8 cellular contexts compared by ENCODE assay signal in the genomic region with DNA sequence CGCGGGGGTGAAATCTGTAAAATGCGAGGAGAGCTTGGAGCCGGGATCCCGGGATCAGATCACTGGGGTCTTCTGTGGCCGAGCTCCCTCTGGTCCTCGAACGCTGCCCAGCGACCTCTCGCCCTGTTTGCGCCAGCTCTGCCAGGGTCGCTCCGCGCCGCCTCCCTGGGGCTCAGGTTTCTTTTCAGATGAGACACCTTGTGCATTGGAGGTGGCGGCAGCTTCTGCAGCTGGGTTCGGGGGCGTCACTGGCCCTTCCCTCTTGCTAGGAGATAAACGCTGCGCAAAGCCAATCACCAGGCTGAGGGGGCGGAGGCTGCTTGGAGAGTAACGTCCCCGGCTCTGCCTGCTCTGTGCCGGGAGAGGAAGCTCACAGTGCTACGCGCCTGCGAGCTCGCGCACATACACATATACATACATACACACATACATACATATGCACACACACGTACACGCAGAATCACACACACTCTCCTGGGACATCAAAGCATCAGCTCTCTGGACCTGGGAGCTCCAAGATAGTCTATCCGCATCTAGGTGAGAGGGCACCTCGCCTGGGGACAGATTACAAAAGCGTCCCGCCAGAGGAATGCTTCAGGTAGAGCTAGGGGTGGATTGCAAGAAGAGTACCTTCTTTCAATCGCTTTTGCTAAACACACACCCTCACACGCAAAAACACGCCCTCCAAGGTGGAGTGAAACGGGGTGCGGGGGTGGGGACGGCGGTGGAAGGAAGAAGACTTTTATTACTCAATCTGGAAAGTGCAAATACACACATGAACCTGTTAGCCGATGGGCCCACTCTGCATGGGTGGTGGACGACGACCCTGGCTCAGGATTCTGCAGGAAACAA. TPM values are rescaled to one million over a fixed set of nuclear protein-coding genes. Genes with fewer than 3 reads are reported as not detected.
DNase-seq lines count a peak whose midpoint lies in the region; ATAC-seq and TF ChIP-seq lines count a peak whose summit lies in the region.

A gene with protein sequence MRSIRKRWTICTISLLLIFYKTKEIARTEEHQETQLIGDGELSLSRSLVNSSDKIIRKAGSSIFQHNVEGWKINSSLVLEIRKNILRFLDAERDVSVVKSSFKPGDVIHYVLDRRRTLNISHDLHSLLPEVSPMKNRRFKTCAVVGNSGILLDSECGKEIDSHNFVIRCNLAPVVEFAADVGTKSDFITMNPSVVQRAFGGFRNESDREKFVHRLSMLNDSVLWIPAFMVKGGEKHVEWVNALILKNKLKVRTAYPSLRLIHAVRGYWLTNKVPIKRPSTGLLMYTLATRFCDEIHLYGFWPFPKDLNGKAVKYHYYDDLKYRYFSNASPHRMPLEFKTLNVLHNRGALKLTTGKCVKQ (minus strand): TSS at position 247 of the 852 bp plus-strand sequence. CDS start 327 bp downstream, outside the sequence.

- H3K4me3 Mint-ChIP-seq in activated naive CD8-positive, alpha-beta T cell treated with anti-CD3 and anti-CD28 coated beads, Interleukin-2, amount 10 ng/mL, durations not matched to agents 7 days and 5 days, result peak within 1 kb of the TSS; percentile 95
- peak within 1 kb of the TSS; percentile 74 for H3K4me3 Mint-ChIP-seq in progenitor cell of endocrine pancreas (ENCODE audit: low read depth)
- H3K4me3 Mint-ChIP-seq in type B pancreatic cell, result peak within 1 kb of the TSS; percentile 91

- H2AFZ ChIP-seq in GM23248, result peak within 1 kb of the TSS; percentile 84
- peak within 1 kb of the TSS; percentile 54 for H2AFZ ChIP-seq in MM.1S (ENCODE audit: low read length)

- H3K4me3 ChIP-seq in GM23248 (peak within 1 kb of the TSS; percentile 72), MM.1S (ENCODE audit: low read length) (peak within 1 kb of the TSS; percentile 87), left ventricle myocardium inferior (peak within 1 kb of the TSS; percentile 70)

- in situ Hi-C loops in GM23248 (cut with MboI), result no loop called here

- H3K79me2 ChIP-seq in GM23248 (ENCODE audit: insufficient read depth) (no peaks in the 10 kb centered on the region), MM.1S (ENCODE audit: low read length) (peaks cover 45% of the 10 kb centered on the region)

- intact Hi-C loops in left ventricle myocardium inferior (cut with micrococcal nuclease), result loop anchor here (10.0 kb wide), 1 partner anchor 48 kb away; no protein-coding TSS in a partner anchor

- peak within 1 kb of the TSS; percentile 97 for H3K27ac Mint-ChIP-seq in activated naive CD8-positive, alpha-beta T cell treated with anti-CD3 and anti-CD28 coated beads, Interleukin-2, amount 10 ng/mL, durations not matched to agents 7 days and 5 days
- H3K27ac Mint-ChIP-seq in progenitor cell of endocrine pancreas (peak within 1 kb of the TSS; percentile 34), type B pancreatic cell (peak within 1 kb of the TSS; percentile 81)

- H4K20me1 ChIP-seq in GM23248 (ENCODE audit: insufficient read depth), result no peaks in the 10 kb centered on the region
- no peaks in the 10 kb centered on the region for H4K20me1 ChIP-seq in MM.1S (ENCODE audit: insufficient read depth, low read length)

- H3K9ac ChIP-seq in GM23248 (no peak within 1 kb of the TSS), MM.1S (ENCODE audit: low read length) (peak within 1 kb of the TSS; percentile 87)

- no peaks in the 10 kb centered on the region for H3K9me3 ChIP-seq in GM23248 (ENCODE audit: low read depth)
- H3K9me3 ChIP-seq in MM.1S (replicated peaks; ENCODE audit: insufficient read depth, low read length), result no peaks in the 10 kb centered on the region
- H3K9me3 ChIP-seq in left ventricle myocardium inferior (replicated peaks), result no peaks in the 10 kb centered on the region

- POLR2A ChIA-PET in activated naive CD8-positive, alpha-beta T cell treated with anti-CD3 and anti-CD28 coated beads, Interleukin-2, amount 10 ng/mL, durations not matched to agents 7 days and 5 days (lab: Charles Lee), result interaction anchor here (0.7 to 5.5 kb wide), 19 partner anchors 10 to 368 kb away, joined by 3 to 72 read pairs (median 4); partner anchors contain the start of gene FAM174A

- peaks cover 28% of the 10 kb centered on the region for H3K4me1 Mint-ChIP-seq in activated naive CD8-positive, alpha-beta T cell treated with anti-CD3 and anti-CD28 coated beads, Interleukin-2, amount 10 ng/mL, durations not matched to agents 7 days and 5 days
- H3K4me1 Mint-ChIP-seq in progenitor cell of endocrine pancreas (ENCODE audit: low read depth) (peaks cover 23% of the 10 kb centered on the region), type B pancreatic cell (ENCODE audit: unreplicated experiment) (peaks cover 19% of the 10 kb centered on the region)

- H3K27ac ChIP-seq in GM23248, result no peak within 1 kb of the TSS
- H3K27ac ChIP-seq in MM.1S (ENCODE audit: low read length), result peak within 1 kb of the TSS; percentile 85
- H3K27ac ChIP-seq in left ventricle myocardium inferior (replicated peaks), result peak within 1 kb of the TSS; percentile 89

- DNase-seq in DMS79 (lab: John Stamatoyannopoulos, UW) (peak; percentile 77), GM23248 (peak; percentile 49), MM.1S (peak; percentile 97), SKM-1 treated with dmso at 0.1 percent for 144 hours (lab: John Stamatoyannopoulos, UW; ENCODE audit: unreplicated experiment) (peak; percentile 86), left ventricle myocardium inferior (peak; percentile 87), progenitor cell of endocrine pancreas (ENCODE audit: low spot score, unreplicated experiment) (peak; percentile 45), type B pancreatic cell (ENCODE audit: extremely low spot score, unreplicated experiment) (peak; percentile 78)
- peak; percentile 85 for DNase-seq in activated naive CD8-positive, alpha-beta T cell treated with anti-CD3 and anti-CD28 coated beads, Interleukin-2, amount 10 ng/mL, durations not matched to agents 7 days and 5 days

- 3 to 5% methylated on average over 44 to 45 of the region's 45 CpGs for WGBS in GM23248 (ENCODE audit: low coverage in 1 of 2, low lambda C conversion rate in 2 of 2, missing lambda C conversion rate in 2 of 2), 2 experiments

- H3F3A ChIP-seq in GM23248 (ENCODE audit: insufficient read depth) (0 out of 2 replicates have a peak, but pooled peaks cover 6% of the 10 kb centered on the region), MM.1S (ENCODE audit: insufficient read depth, low read length) (peaks cover 60% of the 10 kb centered on the region)

- H3K4me2 ChIP-seq in GM23248 (ENCODE audit: unreplicated experiment), result peak within 1 kb of the TSS; percentile 84
- peak within 1 kb of the TSS; percentile 97 for H3K4me2 ChIP-seq in MM.1S (ENCODE audit: low read depth, low read length)

- H3K27me3 ChIP-seq in GM23248 (replicated peaks; ENCODE audit: insufficient read depth), result peaks cover 53% of the 10 kb centered on the region
- no peaks in the 10 kb centered on the region for H3K27me3 ChIP-seq in MM.1S (replicated peaks; ENCODE audit: insufficient read depth, low read length)
- H3K27me3 ChIP-seq in left ventricle myocardium inferior (ENCODE audit: low read depth), result peaks cover 44% of the 10 kb centered on the region

- H3K4me1 ChIP-seq in GM23248 (ENCODE audit: insufficient read depth) (peaks cover 7% of the 10 kb centered on the region), MM.1S (ENCODE audit: low read length) (peaks cover 16% of the 10 kb centered on the region), left ventricle myocardium inferior (peaks cover 37% of the 10 kb centered on the region)

- H3K36me3 Mint-ChIP-seq in activated naive CD8-positive, alpha-beta T cell treated with anti-CD3 and anti-CD28 coated beads, Interleukin-2, amount 10 ng/mL, durations not matched to agents 7 days and 5 days, result peaks cover 18% of the 10 kb centered on the region
- H3K36me3 Mint-ChIP-seq in progenitor cell of endocrine pancreas (ENCODE audit: insufficient read depth) (no peaks in the 10 kb centered on the region), type B pancreatic cell (peaks cover 4% of the 10 kb centered on the region)

- H3K27me3 Mint-ChIP-seq in activated naive CD8-positive, alpha-beta T cell treated with anti-CD3 and anti-CD28 coated beads, Interleukin-2, amount 10 ng/mL, durations not matched to agents 7 days and 5 days, result no peaks in the 10 kb centered on the region
- H3K27me3 Mint-ChIP-seq in progenitor cell of endocrine pancreas, result peaks cover 61% of the 10 kb centered on the region
- peaks cover 56% of the 10 kb centered on the region for H3K27me3 Mint-ChIP-seq in type B pancreatic cell

- H3K9me2 ChIP-seq in GM23248 (ENCODE audit: insufficient read depth) (no peaks in the 10 kb centered on the region), MM.1S (replicated peaks; ENCODE audit: insufficient read depth, low read length) (no peaks in the 10 kb centered on the region)

- TF ChIP-seq CTCF in MM.1S (IDR thresholded peaks at IDR 0.05; ENCODE audit: low read length), result no peak
- no peak for TF ChIP-seq CTCF in left ventricle myocardium inferior (IDR thresholded peaks at IDR 0.05; ENCODE audit: borderline replicate concordance)
- no peak for TF ChIP-seq CTCF in progenitor cell of endocrine pancreas (IDR thresholded peaks at IDR 0.05; ENCODE audit: unreplicated experiment)
- TF ChIP-seq CTCF in type B pancreatic cell (conservative IDR thresholded peaks at IDR 0.05), result no peak

- H3K36me3 ChIP-seq in GM23248 (ENCODE audit: low read depth) (no peaks in the 10 kb centered on the region), MM.1S (replicated peaks; ENCODE audit: insufficient read depth, low read length) (no peaks in the 10 kb centered on the region), left ventricle myocardium inferior (no peaks in the 10 kb centered on the region)

- peak; percentile 80 for ATAC-seq in activated naive CD8-positive, alpha-beta T cell treated with anti-CD3 and anti-CD28 coated beads, Interleukin-2, amount 10 ng/mL, durations not matched to agents 7 days and 5 days (ENCODE audit: low read depth)

- H3K9me3 Mint-ChIP-seq in activated naive CD8-positive, alpha-beta T cell treated with anti-CD3 and anti-CD28 coated beads, Interleukin-2, amount 10 ng/mL, durations not matched to agents 7 days and 5 days, result no peaks in the 10 kb centered on the region
- H3K9me3 Mint-ChIP-seq in progenitor cell of endocrine pancreas (ENCODE audit: low read depth) (no peaks in the 10 kb centered on the region), type B pancreatic cell (no peaks in the 10 kb centered on the region)

RNA-seq across cellular contexts. Expression of the gene that starts here (rescaled TPM):
- under 0.01 TPM in 1 of 2 replicates, not detected in the other for total RNA-seq in GM23248 (2014; rRNA removed; shearing (Covaris generic))
- polyA plus RNA-seq in GM23248 (2016; fragmentation: Nextera tagmentation; extraction: Ambion mirVana), result 0.10 TPM in 1 of 2 replicates, not detected in the other
- 10 to 100 TPM; 37.0 to 39.2 TPM for total RNA-seq in activated naive CD8-positive, alpha-beta T cell treated with anti-CD3 and anti-CD28 coated beads, Interleukin-2, amount 10 ng/mL, durations not matched to agents 7 days and 5 days
- total RNA-seq in left ventricle myocardium inferior, result 3.2 TPM
- 5.5 and 6.8 TPM in 2 replicates for total RNA-seq in progenitor cell of endocrine pancreas
- 18.0 and 21.4 TPM in 2 replicates for total RNA-seq in type B pancreatic cell (ENCODE audit: low replicate concordance)

Comparison
In these comparisons a context has a peak if more than half of its experiments do, and no peak if none do; other contexts are left out.
1. Peak in DNase-seq, H3K4me3 ChIP-seq and H3K4me2 ChIP-seq in GM23248; RNA of the gene not detected or under 1 TPM.
2. DNase-seq: peak in every context shown above with its lines; median percentile 97 in MM.1S; 87 in left ventricle myocardium inferior; 86 in SKM-1 treated with dmso at 0.1 percent for 144 hours; 85 in activated naive CD8-positive, alpha-beta T cell treated with anti-CD3 and anti-CD28 coated beads, Interleukin-2, amount 10 ng/mL, durations not matched to agents 7 days and 5 days; 78 in type B pancreatic cell; 77 in DMS79; 49 in GM23248; 45 in progenitor cell of endocrine pancreas.
3. H3K27ac Mint-ChIP-seq: peak in every context shown above with its lines; median percentile 97 in activated naive CD8-positive, alpha-beta T cell treated with anti-CD3 and anti-CD28 coated beads, Interleukin-2, amount 10 ng/mL, durations not matched to agents 7 days and 5 days; 81 in type B pancreatic cell; 34 in progenitor cell of endocrine pancreas.